In genomic region chr7:106613861-106614560, GRCh38 we compare ENCODE assay signal across 1 cellular context.
A peak's percentile ranks its signal among the peaks of the same experiment; 100 is the strongest.
TF ChIP-seq lines count a peak whose summit lies in the region.

No MANE protein-coding gene starts in this region.

TF ChIP-seq in liver, 16 proteins besides CTCF, POLR2A, EP300 and RAD21 (continued from another document):
- no peak for TF ChIP-seq HNF4A (conservative IDR thresholded peaks at IDR 0.05)
- no peak for TF ChIP-seq HNF4G (IDR thresholded peaks at IDR 0.05)
- TF ChIP-seq TAF1 (conservative IDR thresholded peaks at IDR 0.05): no peak
- TF ChIP-seq MAX (IDR thresholded peaks at IDR 0.05): no peak
- TF ChIP-seq JUND (IDR thresholded peaks at IDR 0.05): peak in 1 of 2 donors; percentile 18
- no peak for TF ChIP-seq FOXA1 (IDR thresholded peaks at IDR 0.05)
